Comparison of ENCODE assay signal across 1 cellular context in the genomic region with DNA sequence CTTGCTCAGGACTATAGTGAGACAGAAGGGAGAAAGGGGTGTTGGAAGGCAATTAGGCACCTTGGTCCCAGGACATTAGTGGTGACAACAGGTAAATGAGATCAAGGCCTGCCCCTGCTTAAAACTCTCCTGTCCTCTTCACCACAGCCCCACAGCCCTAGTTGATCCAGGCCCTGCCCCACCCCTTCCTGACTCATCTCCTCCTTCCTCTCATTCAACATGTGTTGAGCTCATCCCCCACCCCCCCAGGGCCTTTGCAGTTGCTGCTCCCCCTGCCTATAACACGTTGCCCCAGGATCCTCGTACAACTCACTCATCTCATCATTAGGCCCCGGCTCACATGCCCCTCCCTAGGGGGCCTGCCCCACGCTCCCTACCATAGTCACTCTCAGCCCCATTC.
TF ChIP-seq lines count a peak whose summit lies in the region.

No MANE protein-coding gene starts in this region.

TF ChIP-seq in H1, 55 proteins besides CTCF, POLR2A, EP300 and RAD21:
- TF ChIP-seq ATF3 (IDR thresholded peaks at IDR 0.05; ENCODE audit: insufficient read depth, low read depth, low read length) (no peak), KDM5A (IDR thresholded peaks at IDR 0.05; ENCODE audit: low read length) (no peak), CHD7 (IDR thresholded peaks at IDR 0.05; ENCODE audit: insufficient replicate concordance, low read length) (no peak), RBBP5 (IDR thresholded peaks at IDR 0.05; ENCODE audit: borderline replicate concordance, low read depth, low read length) (no peak), HDAC2 (IDR thresholded peaks at IDR 0.05; ENCODE audit: borderline replicate concordance in 1 of 2, low read depth in 2 of 2, low read length in 2 of 2) (no peak), SRF (IDR thresholded peaks at IDR 0.05; ENCODE audit: low read depth, low read length) (no peak), KDM1A (IDR thresholded peaks at IDR 0.05; ENCODE audit: borderline replicate concordance, low read length) (no peak), EZH2 (IDR thresholded peaks at IDR 0.05; ENCODE audit: low read depth, low read length, severe bottlenecking) (no peak), SP1 (IDR thresholded peaks at IDR 0.05; ENCODE audit: low read depth, low read length) (no peak), NRF1 (IDR thresholded peaks at IDR 0.05; ENCODE audit: low read depth, low read length) (no peak), ZNF274 (IDR thresholded peaks at IDR 0.05; ENCODE audit: borderline replicate concordance, extremely low read depth, low read length) (no peak), BCL11A (IDR thresholded peaks at IDR 0.05; ENCODE audit: low read depth in 2 of 2, low read length in 2 of 2) (no peak), EGR1 (IDR thresholded peaks at IDR 0.05; ENCODE audit: borderline replicate concordance, low read depth, low read length) (no peak), SIX5 (IDR thresholded peaks at IDR 0.05; ENCODE audit: low read depth, low read length) (no peak), RXRA (IDR thresholded peaks at IDR 0.05; ENCODE audit: insufficient read depth, low read depth, low read length) (no peak), GTF2F1 (IDR thresholded peaks at IDR 0.05; ENCODE audit: borderline replicate concordance, low read depth, low read length) (no peak), CHD1 (IDR thresholded peaks at IDR 0.05; ENCODE audit: low read depth, low read length) (no peak), SAP30 (IDR thresholded peaks at IDR 0.05; ENCODE audit: insufficient read depth, insufficient replicate concordance, low read length) (no peak), TAF7 (optimal IDR thresholded peaks at IDR 0.05; ENCODE audit: borderline replicate concordance, low read depth, low read length) (no peak)
